Comparison of ENCODE assay signal across 28 cellular contexts in genomic region chr20:2640260-2640659, GRCh38. TPM values are rescaled to one million over a fixed set of nuclear protein-coding genes. Genes with fewer than 3 reads are reported as not detected.
"Had no signal": no experiment of that assay in that cellular context is flagged by ENCODE, and none has a peak within 500 bp of the region (broad histone marks: within the 10 kb centered on the region; RNA-seq: fewer than 3 reads in every experiment).

No MANE protein-coding gene starts in this region.

- H3K4me3 Mint-ChIP-seq: mesothelial cell of epicardium, naive B cell had no signal

- H3K27ac Mint-ChIP-seq: mesothelial cell of epicardium had no signal

- DNase-seq: dermis blood vessel endothelial cell; dorsolateral prefrontal cortex; effector CD4-positive, alpha-beta T cell; effector memory CD4-positive, alpha-beta T cell; erythroblast; esophagus squamous epithelium; foreskin fibroblast; foreskin melanocyte; gastrocnemius medialis; glutamatergic neuron; head of caudate nucleus; heart right ventricle; hippocampal formation; left cardiac atrium; left lung; left ventricle myocardium superior; lower lobe of right lung; mesenchymal stem cell; mucosa of descending colon; naive B cell had no signal

- ATAC-seq: esophagus mucosa, gastrocnemius medialis, heart right ventricle, left cardiac atrium, left lung, left ventricle myocardium superior, lower lobe of right lung, mucosa of descending colon had no signal

- FAIRE-seq: colon, endometrium, islet of Langerhans, keratinocyte had no signal

- H3K27me3 ChIP-seq: dorsolateral prefrontal cortex, gastrocnemius medialis had no signal

- H3K4me1 ChIP-seq: esophagus squamous epithelium, gastrocnemius medialis, heart right ventricle, left lung, lower lobe of right lung had no signal

- H3K27ac ChIP-seq: coronary artery, dorsolateral prefrontal cortex, epithelial cell of prostate, esophagus squamous epithelium, gastrocnemius medialis, heart right ventricle, left lung, lower lobe of right lung had no signal

- H3K4me3 ChIP-seq: coronary artery, dorsolateral prefrontal cortex, esophagus squamous epithelium, gastrocnemius medialis, heart right ventricle, left lung, lower lobe of right lung, mucosa of descending colon had no signal

- H3K9me3 ChIP-seq: esophagus squamous epithelium, gastrocnemius medialis, heart right ventricle, left lung, lower lobe of right lung, mucosa of descending colon had no signal

- H3K36me3 ChIP-seq: left lung, lower lobe of right lung had no signal

- H3K4me1 Mint-ChIP-seq: mesothelial cell of epicardium, naive B cell had no signal

RNA-seq across cellular contexts. Expression of gene EBF4, which starts 52.3 kb away (rescaled TPM):
- polyA plus RNA-seq: keratinocyte had no signal
